In genomic region chr6:9292975-9293374, GRCh38 we compare ENCODE assay signal across 31 cellular contexts.
DNase-seq lines count a peak whose midpoint lies in the region; ATAC-seq and TF ChIP-seq lines count a peak whose summit lies in the region.
"Had no signal": no experiment of that assay in that cellular context is flagged by ENCODE, and none has a peak within 500 bp of the region (broad histone marks: within the 10 kb centered on the region; RNA-seq: fewer than 3 reads in every experiment).

No MANE protein-coding gene starts in this region.

- WGBS in body of pancreas, 2 donors = 61 to 71% methylated on average over 3 of the region's 3 CpGs

- no peak for TF ChIP-seq CTCF in AG10803 (conservative IDR thresholded peaks at IDR 0.05; ENCODE audit: low read length)
- no peak for TF ChIP-seq CTCF in body of pancreas (IDR thresholded peaks at IDR 0.05)
- no peak for TF ChIP-seq CTCF in dorsolateral prefrontal cortex (IDR thresholded peaks at IDR 0.05 in 54 of 56, conservative IDR thresholded peaks at IDR 0.05 in 2 of 56; ENCODE audit: low read depth in 1 of 56, partially characterized antibody in 56 of 56)

- H3K4me3 ChIP-seq in AG10803 (ENCODE audit: low read length) (no peak overlapping the region), SK-N-MC (peak overlapping the region; percentile 5; the same call in 1 of the 2 replicates), body of pancreas (no peak overlapping the region), dorsolateral prefrontal cortex (no peak overlapping the region)
- H3K4me3 ChIP-seq: A549, ascending aorta, gastrocnemius medialis, hepatocyte, left lung, PC-9, thoracic aorta had no signal

- no peak for ATAC-seq in GM21390 (IDR thresholded peaks at IDR 0.05; ENCODE audit: unreplicated experiment)
- ATAC-seq in body of pancreas = no peak
- ATAC-seq: A549; gastrocnemius medialis; left lung; stimulated activated naive CD8-positive, alpha-beta T cell treated with anti-CD3 and anti-CD28 coated beads, Interleukin-15, Interleukin-2, amounts not matched to agents 100 U/mL and 50 U/mL, for 24 hours had no signal

- H3K36me3 ChIP-seq in SK-N-MC (ENCODE audit: insufficient read depth, low read length) (no peaks in the 10 kb centered on the region), body of pancreas (replicated peaks in 1 of 2; ENCODE audit: insufficient read depth in 1 of 2, low read depth in 2 of 2) (no peaks in the 10 kb centered on the region)
- H3K36me3 ChIP-seq: ascending aorta, gastrocnemius medialis, left lung, thoracic aorta had no signal

- H3K4me1 ChIP-seq in body of pancreas = no peaks in the 10 kb centered on the region
- H3K4me1 ChIP-seq: A549, ascending aorta, gastrocnemius medialis, left lung had no signal

- H3K9ac ChIP-seq in SK-N-MC (ENCODE audit: insufficient read length) = no peak overlapping the region
- H3K9ac ChIP-seq: KMS-11 had no signal

- TF ChIP-seq POLR2A in body of pancreas (IDR thresholded peaks at IDR 0.05) = no peak

- peak overlapping the region; percentile 27; the same call in 1 of the 2 replicates for H3K27ac ChIP-seq in SK-N-MC
- no peak overlapping the region for H3K27ac ChIP-seq in body of pancreas
- H3K27ac ChIP-seq in dorsolateral prefrontal cortex = no peak overlapping the region
- H3K27ac ChIP-seq: A549, ascending aorta, gastrocnemius medialis, hepatocyte, KMS-11, left lung, PC-9, thoracic aorta, VCaP had no signal

- intact Hi-C loops in body of pancreas (cut with DNase I) = no loop called here
- intact Hi-C loops in dorsolateral prefrontal cortex (cut with DNase I) = no loop called here

- H3K27me3 ChIP-seq in body of pancreas = no peaks in the 10 kb centered on the region
- H3K27me3 ChIP-seq in dorsolateral prefrontal cortex = peaks cover 0 to 2% (median 0%) of the 10 kb centered on the region in 45 donors
- H3K27me3 ChIP-seq: ascending aorta, gastrocnemius medialis, hepatocyte, left lung had no signal

- DNase-seq in AG10803 (ENCODE audit: low read depth) (peak; percentile 3), SK-N-MC (ENCODE audit: low read depth, low spot score) (peak; percentile 48), epidermal melanocyte (ENCODE audit: insufficient read length, low spot score) (peak; percentile 61), non-pigmented ciliary epithelial cell (ENCODE audit: low read depth) (peak; percentile 34), islet precursor cell (no peak), body of pancreas (no peak), dorsolateral prefrontal cortex (no peak)
- DNase-seq: activated CD4-positive, alpha-beta T cell treated with anti-CD3 and anti-CD28 coated beads for 4 hours; activated T-cell treated with anti-CD3 and anti-CD28 coated beads for 4 hours; DMS153; effector CD8-positive, alpha-beta T cell; erythroblast; gastrocnemius medialis; H9; immature natural killer cell; left lung; MV-4-11; naive B cell; NCI-H1694 treated with DMSO at 0.1 percent for 48 hours; nucleus accumbens; PC-9; SHP77; stimulated activated naive CD8-positive, alpha-beta T cell treated with anti-CD3 and anti-CD28 coated beads, Interleukin-15, Interleukin-2, amounts not matched to agents 100 U/mL and 50 U/mL, for 24 hours; T-helper 9 cell had no signal

- H3K9me3 ChIP-seq in SK-N-MC (ENCODE audit: low read depth, low read length) (no peaks in the 10 kb centered on the region), body of pancreas (no peaks in the 10 kb centered on the region)
- H3K9me3 ChIP-seq: A549, ascending aorta, gastrocnemius medialis, thoracic aorta had no signal

Comparison
In these comparisons a context has a peak if more than half of its experiments do, and no peak if none do; other contexts are left out.
1. DNase-seq: peak in AG10803 (single experiment), SK-N-MC (single experiment), epidermal melanocyte (single experiment) and non-pigmented ciliary epithelial cell (single experiment); none in islet precursor cell (single experiment), body of pancreas (0 of 4) and dorsolateral prefrontal cortex (0 of 10).